Comparison of ENCODE assay signal across 30 cellular contexts in the genomic region with DNA sequence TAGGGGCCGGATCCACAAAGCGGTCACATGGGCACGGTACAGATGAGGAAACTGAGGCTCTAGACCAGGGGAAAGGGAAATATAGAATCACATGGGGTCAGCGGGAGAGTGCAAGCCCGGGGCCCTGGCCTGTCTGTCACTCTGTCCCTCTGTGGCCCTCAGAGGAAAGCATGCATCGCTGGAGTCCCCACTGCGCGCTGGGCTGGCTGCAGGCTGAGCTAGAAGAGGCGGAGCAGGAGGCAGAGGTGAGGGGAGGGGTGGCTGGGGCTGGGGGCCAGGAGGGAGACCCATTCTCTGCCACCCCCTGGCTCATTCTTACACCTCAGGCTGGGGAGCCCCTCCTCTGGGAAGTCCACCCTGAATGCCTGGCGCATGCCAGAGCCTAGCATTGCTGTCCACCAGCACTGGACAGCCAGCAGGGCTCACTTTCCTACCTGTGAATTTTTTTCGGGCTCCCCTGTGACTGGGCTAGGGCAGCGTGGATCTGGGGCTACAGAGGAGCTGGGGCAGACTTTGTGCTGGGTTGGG. TPM values are rescaled to one million over a fixed set of nuclear protein-coding genes. Genes with fewer than 3 reads are reported as not detected.
"Had no signal": no experiment of that assay in that cellular context is flagged by ENCODE, and none has a peak within 500 bp of the region (broad histone marks: within the 10 kb centered on the region; RNA-seq: fewer than 3 reads in every experiment).

No MANE protein-coding gene starts in this region.

- H3K36me3 ChIP-seq: colonic mucosa, left ventricle myocardium inferior, neutrophil, ovary, prostate gland, uterus had no signal

- H3K9me3 Mint-ChIP-seq: activated B cell treated with CpG ODN at 0.5 μM for 24 hours; activated CD8-positive, alpha-beta T cell treated with anti-CD3 and anti-CD28 coated beads for 36 hours; activated naive CD4-positive, alpha-beta T cell treated with anti-CD3 and anti-CD28 coated beads, Interleukin-2, amount 50 U/mL, for 72 hours; activated T-cell treated with anti-CD3 and anti-CD28 coated beads, Interleukin-2, amount 50 U/mL, for 4 hours; activated T-helper 2 cell treated with anti-CD3 and anti-CD28 coated beads, Interferon-gamma antibody, Interleukin-2, Interleukin-4, amounts not matched to agents 10 μg/mL and 5 μg/mL and 100 μg/mL, durations not matched to agents 14 hours and 24 hours and 36 hours; stimulated activated effector memory CD8-positive, alpha-beta T cell treated with anti-CD3 and anti-CD28 coated beads, Interleukin-12 subunit alpha, Interleukin-12 subunit beta, amount 100 ng/mL, for 72 hours; stimulated activated naive CD8-positive, alpha-beta T cell treated with anti-CD3 and anti-CD28 coated beads, Interleukin-15, amount 100 ng/mL, for 72 hours; T-helper 2 cell treated with Interferon-gamma antibody and Interleukin-4, amounts not matched to agents 5 μg/mL and 100 μg/mL, for 36 hours; type B pancreatic cell had no signal

- H3K27me3 Mint-ChIP-seq: type B pancreatic cell had no signal

- H3K27ac Mint-ChIP-seq: activated B cell treated with CpG ODN at 0.5 μM for 24 hours; activated CD8-positive, alpha-beta T cell treated with anti-CD3 and anti-CD28 coated beads for 36 hours; activated naive CD4-positive, alpha-beta T cell treated with anti-CD3 and anti-CD28 coated beads, Interleukin-2, amount 50 U/mL, for 72 hours; activated T-helper 2 cell treated with anti-CD3 and anti-CD28 coated beads, Interferon-gamma antibody, Interleukin-2, Interleukin-4, amounts not matched to agents 10 μg/mL and 5 μg/mL and 100 μg/mL, durations not matched to agents 14 hours and 24 hours and 36 hours; stimulated activated effector memory CD8-positive, alpha-beta T cell treated with anti-CD3 and anti-CD28 coated beads, Interleukin-12 subunit alpha, Interleukin-12 subunit beta, amount 100 ng/mL, for 72 hours; T-helper 2 cell treated with Interferon-gamma antibody and Interleukin-4, amounts not matched to agents 5 μg/mL and 100 μg/mL, for 36 hours; type B pancreatic cell had no signal

- DNase-seq: activated B cell treated with CpG ODN at 0.5 μM for 24 hours; activated CD4-positive, alpha-beta T cell treated with anti-CD3 and anti-CD28 coated beads, Interleukin-2, amount 50 U/mL, for 1 hour; activated CD8-positive, alpha-beta T cell treated with anti-CD3 and anti-CD28 coated beads for 36 hours; activated naive CD4-positive, alpha-beta T cell; activated T-cell treated with anti-CD3 and anti-CD28 coated beads, Interleukin-2, amount 50 U/mL, for 4 hours; cerebellar nuclear complex; colonic mucosa; effector CD8-positive, alpha-beta T cell; islet precursor cell; left ventricle myocardium inferior; mesendoderm; ovary; stimulated activated CD4-positive, alpha-beta T cell treated with anti-CD3 and anti-CD28 coated beads, Interleukin-12 subunit alpha, Interleukin-12 subunit beta, amount 100 ng/mL, for 4 hours; stimulated activated CD4-positive, alpha-beta T cell treated with anti-CD3 and anti-CD28 coated beads, Interleukin-4, amount 100 ng/mL, for 24 hours; stimulated activated naive CD8-positive, alpha-beta T cell treated with anti-CD3 and anti-CD28 coated beads, Interleukin-15, amount 100 ng/mL, for 72 hours; substantia nigra; uterus had no signal

- H3K4me3 ChIP-seq: colonic mucosa, left ventricle myocardium inferior, lung, ovary, prostate gland, skin epidermis, uterus had no signal

- H3K27ac ChIP-seq: colonic mucosa, left ventricle myocardium inferior, neutrophil, ovary, prostate gland, skin epidermis, uterus had no signal

- H3K36me3 Mint-ChIP-seq: activated naive CD4-positive, alpha-beta T cell treated with anti-CD3 and anti-CD28 coated beads, Interleukin-2, amount 50 U/mL, for 72 hours; stimulated activated effector memory CD8-positive, alpha-beta T cell treated with anti-CD3 and anti-CD28 coated beads, Interleukin-12 subunit alpha, Interleukin-12 subunit beta, amount 100 ng/mL, for 72 hours had no signal

- ATAC-seq: activated CD8-positive, alpha-beta T cell treated with anti-CD3 and anti-CD28 coated beads for 36 hours; activated naive CD4-positive, alpha-beta T cell treated with anti-CD3 and anti-CD28 coated beads, Interleukin-2, amount 50 U/mL, for 72 hours; activated T-cell treated with anti-CD3 and anti-CD28 coated beads, Interleukin-2, amount 50 U/mL, for 4 hours; sciatic nerve; stimulated activated effector memory CD8-positive, alpha-beta T cell treated with anti-CD3 and anti-CD28 coated beads, Interleukin-12 subunit alpha, Interleukin-12 subunit beta, amount 100 ng/mL, for 72 hours; stimulated activated naive CD8-positive, alpha-beta T cell treated with anti-CD3 and anti-CD28 coated beads, Interleukin-15, amount 100 ng/mL, for 72 hours had no signal

- H3K4me1 ChIP-seq: colonic mucosa had no signal

- H3K4me3 Mint-ChIP-seq: activated B cell treated with CpG ODN at 0.5 μM for 24 hours; activated CD8-positive, alpha-beta T cell treated with anti-CD3 and anti-CD28 coated beads for 36 hours; activated T-cell treated with anti-CD3 and anti-CD28 coated beads, Interleukin-2, amount 50 U/mL, for 4 hours; stimulated activated effector memory CD8-positive, alpha-beta T cell treated with anti-CD3 and anti-CD28 coated beads, Interleukin-12 subunit alpha, Interleukin-12 subunit beta, amount 100 ng/mL, for 72 hours; stimulated activated naive CD8-positive, alpha-beta T cell treated with anti-CD3 and anti-CD28 coated beads, Interleukin-15, amount 100 ng/mL, for 72 hours; T-helper 2 cell treated with Interferon-gamma antibody and Interleukin-4, amounts not matched to agents 5 μg/mL and 100 μg/mL, for 36 hours had no signal

- H3K27me3 ChIP-seq: colonic mucosa, ovary, uterus had no signal

- FAIRE-seq: frontal cortex had no signal

- H3K9me3 ChIP-seq: colonic mucosa, left ventricle myocardium inferior, neutrophil, ovary, prostate gland, uterus had no signal

RNA-seq across cellular contexts. Expression of gene MLXIPL, which starts 45.6 kb away (rescaled TPM):
- total RNA-seq: activated B cell treated with CpG ODN at 0.5 μM for 24 hours; activated CD8-positive, alpha-beta T cell treated with anti-CD3 and anti-CD28 coated beads for 36 hours; activated naive CD4-positive, alpha-beta T cell treated with anti-CD3 and anti-CD28 coated beads, Interleukin-2, amount 50 U/mL, for 72 hours; activated T-helper 2 cell treated with anti-CD3 and anti-CD28 coated beads, Interferon-gamma antibody, Interleukin-2, Interleukin-4, amounts not matched to agents 10 μg/mL and 5 μg/mL and 100 μg/mL, durations not matched to agents 14 hours and 24 hours and 36 hours; dermis microvascular lymphatic vessel endothelial cell; epithelial cell of proximal tubule; frontal cortex had no signal
